8 cellular contexts compared by ENCODE assay signal in the genomic region with DNA sequence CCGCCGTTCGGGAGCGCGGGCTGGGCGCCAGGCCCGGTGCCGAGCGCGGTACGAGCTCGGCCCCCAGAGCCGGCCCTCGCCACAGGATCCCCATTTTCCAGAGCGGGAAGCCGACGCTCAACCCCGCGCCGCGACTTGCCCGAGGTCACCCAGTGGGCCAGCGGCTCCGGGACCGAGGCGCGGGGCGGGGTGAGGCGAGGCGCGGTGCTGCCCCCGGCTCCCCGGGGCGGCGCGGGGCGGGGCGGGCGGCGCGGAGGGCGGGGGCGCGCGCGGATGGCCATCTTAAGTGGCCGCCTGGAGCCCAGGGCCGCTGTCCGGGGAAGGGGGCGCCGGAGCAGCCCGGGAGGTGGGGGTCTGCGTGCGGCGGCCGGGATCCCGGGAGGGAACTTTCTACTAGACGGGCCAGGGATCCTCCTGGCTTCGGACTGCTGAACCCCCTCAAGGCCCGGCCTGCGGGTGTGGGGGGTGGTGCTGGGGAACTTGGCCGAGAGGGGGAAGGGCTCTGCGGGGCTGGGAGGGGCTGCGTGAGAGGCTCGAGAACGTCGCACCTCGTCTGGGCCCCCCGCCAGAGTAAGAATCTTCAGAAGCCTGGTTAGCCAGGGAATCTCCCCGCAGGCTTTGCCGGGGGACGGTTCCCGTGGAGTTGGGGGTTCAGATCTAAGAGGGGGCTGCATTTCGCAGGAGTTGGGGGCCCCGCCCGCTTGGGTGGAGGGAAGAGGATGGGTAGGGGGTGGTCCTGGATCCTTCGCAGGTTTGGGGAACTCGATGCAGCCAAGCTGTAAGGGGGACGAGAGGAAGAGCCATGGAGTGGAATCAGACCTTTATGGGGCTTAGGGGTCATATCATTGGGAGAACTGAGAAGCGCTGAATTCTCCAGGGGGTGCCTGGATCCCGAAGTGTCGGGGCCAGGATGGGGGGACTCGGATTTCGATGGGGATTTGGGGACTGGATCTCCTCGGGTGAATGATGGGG. TPM values are rescaled to one million over a fixed set of nuclear protein-coding genes. Genes with fewer than 3 reads are reported as not detected.
DNase-seq lines count a peak whose midpoint lies in the region; ATAC-seq and TF ChIP-seq lines count a peak whose summit lies in the region.

No MANE protein-coding gene starts in this region.

- H2AFZ ChIP-seq in DND-41 (ENCODE audit: low read depth, low read length), result peak overlapping the region; percentile 86

- H3K9me3 ChIP-seq in DND-41 (ENCODE audit: insufficient read depth, low read length, severe bottlenecking) (no peaks in the 10 kb centered on the region), iPS-15b (ENCODE audit: control insufficient read depth, insufficient read depth, low read length) (no peaks in the 10 kb centered on the region)

- H3K4me2 ChIP-seq in DND-41 (ENCODE audit: insufficient read depth, low read length), result peak overlapping the region; percentile 99

- peaks cover 26% of the 10 kb centered on the region for H3K36me3 ChIP-seq in DND-41 (ENCODE audit: insufficient read depth, low read length)
- peaks cover 8% of the 10 kb centered on the region for H3K36me3 ChIP-seq in iPS-15b (ENCODE audit: control insufficient read depth, insufficient read depth, low read length)

- H4K20me1 ChIP-seq in DND-41 (ENCODE audit: insufficient read depth, low read length), result peaks cover 9% of the 10 kb centered on the region; the same call in 1 of the 2 replicates

- peaks cover 38% of the 10 kb centered on the region for H3K79me2 ChIP-seq in DND-41 (ENCODE audit: insufficient read depth, low read length)

- peak; percentile 66 for DNase-seq in DND-41
- peak; percentile 52 for DNase-seq in HT1080 (ENCODE audit: low read depth)
- peak in 3 of 5 donors; percentile 33 to 56 (median 52) for DNase-seq in T-helper 1 cell
- DNase-seq in astrocyte of the spinal cord (ENCODE audit: low read depth, low spot score), result peak; percentile 77
- DNase-seq in epidermal melanocyte (ENCODE audit: insufficient read length, low spot score), result no peak

- TF ChIP-seq CTCF in DND-41 (IDR thresholded peaks at IDR 0.05; ENCODE audit: borderline replicate concordance, extremely low read depth, low read length, poor library complexity, severe bottlenecking) (no peak), astrocyte of the spinal cord (IDR thresholded peaks at IDR 0.05; ENCODE audit: low read depth, low read length) (no peak)

- H3K27ac ChIP-seq in DND-41 (ENCODE audit: low read length), result peak overlapping the region; percentile 89
- H3K27ac ChIP-seq in skin epidermis, result peak overlapping the region; percentile 43 to 97 (median 91)

- in situ Hi-C loops in astrocyte of the spinal cord (cut with HindIII; ENCODE audit: low sequenced_read_pairs), result no loop called here

- H3K9ac ChIP-seq in DND-41 (ENCODE audit: low read depth, low read length) (peak overlapping the region; percentile 92), iPS-15b (ENCODE audit: low read depth, low read length) (peak overlapping the region; percentile 57)

- ATAC-seq in DND-41 (ENCODE audit: insufficient read depth, low read depth) (peak; percentile 49), GM21423 (IDR thresholded peaks at IDR 0.05; ENCODE audit: unreplicated experiment) (peak; percentile 39)

- H3K4me3 ChIP-seq in DND-41 (ENCODE audit: low read depth in 1 of 2, low read length in 2 of 2), result peak overlapping the region; percentile 95 to 96
- H3K4me3 ChIP-seq in astrocyte of the spinal cord (ENCODE audit: low read depth, low read length), result peak overlapping the region; percentile 73
- peak overlapping the region; percentile 77 for H3K4me3 ChIP-seq in iPS-15b (ENCODE audit: low read depth, low read length)
- peak overlapping the region; percentile 63 to 89 (median 81) for H3K4me3 ChIP-seq in skin epidermis

- peaks cover 2% of the 10 kb centered on the region for H3K27me3 ChIP-seq in DND-41 (ENCODE audit: insufficient read depth, low read length, poor library complexity)
- no peaks in the 10 kb centered on the region for H3K27me3 ChIP-seq in iPS-15b (ENCODE audit: control insufficient read depth, insufficient read depth, low read length)

- H3K4me1 ChIP-seq in DND-41 (ENCODE audit: insufficient read depth, low read length) (peaks cover 29% of the 10 kb centered on the region), iPS-15b (ENCODE audit: control insufficient read depth, insufficient read depth, low read length) (peaks cover 15% of the 10 kb centered on the region)

RNA-seq across cellular contexts. Expression of gene INPPL1, which starts 0.7 kb away (rescaled TPM):
- 64.7 and 68.8 TPM in 2 replicates for total RNA-seq in HT1080 (2014; rRNA removed; shearing (Covaris generic))
- 38.9 and 41.6 TPM in 2 replicates for polyA plus RNA-seq in HT1080 (2015; cell fraction: cytosol; rRNA removed)
- polyA plus RNA-seq in HT1080 (2015; cell fraction: nucleus; rRNA removed), result 205 and 235 TPM in 2 replicates

RNA-seq across cellular contexts. Expression of gene FOLR2, which starts 7.3 kb away (rescaled TPM):
- not detected in 2 replicates for total RNA-seq in HT1080 (2014; rRNA removed; shearing (Covaris generic))
- not detected in 2 replicates for polyA plus RNA-seq in HT1080 (2015; cell fraction: cytosol; rRNA removed)
- polyA plus RNA-seq in HT1080 (2015; cell fraction: nucleus; rRNA removed), result 0.19 TPM in 1 of 2 replicates, not detected in the other

RNA-seq across cellular contexts. Expression of gene PHOX2A, which starts 20.1 kb away (rescaled TPM):
- not detected in 2 replicates for total RNA-seq in HT1080 (2014; rRNA removed; shearing (Covaris generic))
- not detected in 2 replicates for polyA plus RNA-seq in HT1080 (2015; cell fraction: cytosol; rRNA removed)
- polyA plus RNA-seq in HT1080 (2015; cell fraction: nucleus; rRNA removed), result not detected in 2 replicates

RNA-seq across cellular contexts. Expression of gene FOLR1, which starts 32.0 kb away (rescaled TPM):
- total RNA-seq in HT1080 (2014; rRNA removed; shearing (Covaris generic)), result 0.17 TPM in 1 of 2 replicates, not detected in the other
- not detected in 2 replicates for polyA plus RNA-seq in HT1080 (2015; cell fraction: cytosol; rRNA removed)
- not detected in 2 replicates for polyA plus RNA-seq in HT1080 (2015; cell fraction: nucleus; rRNA removed)
